In genomic region chr11:76601712-76602111, GRCh38 we compare ENCODE assay signal across 15 cellular contexts.
"Had no signal": no experiment of that assay in that cellular context is flagged by ENCODE, and none has a peak within 500 bp of the region (broad histone marks: within the 10 kb centered on the region; RNA-seq: fewer than 3 reads in every experiment).

No MANE protein-coding gene starts in this region.

- H3K9me3 ChIP-seq: gastroesophageal sphincter, ovary had no signal

- ATAC-seq: activated CD8-positive, alpha-beta memory T cell treated with anti-CD3 and anti-CD28 coated beads, Interleukin-2, amount 10 ng/mL, durations not matched to agents 7 days and 5 days; activated naive CD4-positive, alpha-beta T cell treated with anti-CD3 and anti-CD28 coated beads, Interleukin-2, amount 50 U/mL, for 72 hours; stimulated activated effector memory CD8-positive, alpha-beta T cell treated with anti-CD3 and anti-CD28 coated beads, Interleukin-12 subunit alpha, Interleukin-12 subunit beta, amount 100 ng/mL, for 72 hours had no signal

- H3K27ac ChIP-seq: epithelial cell of prostate had no signal

- H3K36me3 ChIP-seq: gastroesophageal sphincter, ovary had no signal

- H3K4me3 ChIP-seq: gastroesophageal sphincter, ovary had no signal

- DNase-seq: activated CD4-positive, CD25-positive, alpha-beta regulatory T cell treated with anti-CD3 and anti-CD28 coated beads, Interleukin-2, amount 50 U/mL, for 72 hours; activated CD8-positive, alpha-beta memory T cell treated with anti-CD3 and anti-CD28 coated beads, Interleukin-2, amount 10 ng/mL, durations not matched to agents 7 days and 5 days; activated effector memory CD4-positive, alpha-beta T cell treated with anti-CD3 and anti-CD28 coated beads, Interleukin-2, amount 50 U/mL, for 16 hours; activated T-cell treated with anti-CD3 and anti-CD28 coated beads, Interleukin-2, amount 50 U/mL, for 24 hours; amygdala; hippocampal formation; midbrain; stimulated activated CD4-positive, alpha-beta T cell treated with anti-CD3 and anti-CD28 coated beads, Interleukin-12 subunit alpha, Interleukin-12 subunit beta, amount 100 ng/mL, for 4 hours; stimulated activated CD4-positive, alpha-beta T cell treated with anti-CD3 and anti-CD28 coated beads, Interleukin-2, amount 100 ng/mL, for 24 hours; substantia nigra had no signal

- H3K27me3 ChIP-seq: gastroesophageal sphincter, ovary had no signal
